Comparison of ENCODE assay signal across 18 cellular contexts in the genomic region with DNA sequence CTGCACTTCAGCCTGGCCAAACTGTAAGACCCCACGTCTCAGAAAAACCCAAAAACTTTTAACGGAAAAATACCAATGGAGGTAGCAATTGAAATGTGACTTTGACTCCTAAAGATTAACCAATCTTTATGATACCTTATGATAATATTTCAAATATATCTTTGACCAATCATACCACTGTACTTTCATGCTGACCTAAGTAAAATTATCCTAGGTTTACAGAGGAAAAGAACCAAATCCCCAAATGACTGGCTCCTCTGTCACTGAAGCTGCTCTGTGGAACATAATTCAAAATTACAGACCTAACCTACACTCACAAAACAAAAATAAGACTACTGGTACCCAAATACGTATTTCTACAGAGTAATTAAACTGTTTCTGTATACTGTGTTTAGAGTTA. TPM values are rescaled to one million over a fixed set of nuclear protein-coding genes. Genes with fewer than 3 reads are reported as not detected.
DNase-seq lines count a peak whose midpoint lies in the region; ATAC-seq and TF ChIP-seq lines count a peak whose summit lies in the region.
"Had no signal": no experiment of that assay in that cellular context is flagged by ENCODE, and none has a peak within 500 bp of the region (broad histone marks: within the 10 kb centered on the region; RNA-seq: fewer than 3 reads in every experiment).

No MANE protein-coding gene starts in this region.

- H3K27me3 ChIP-seq in SK-N-SH (ENCODE audit: insufficient read depth) (no peaks in the 10 kb centered on the region), mesenchymal stem cell (ENCODE audit: control insufficient read depth in 1 of 2, insufficient read depth in 1 of 2, low read length in 2 of 2) (no peaks in the 10 kb centered on the region)
- H3K27me3 ChIP-seq in CD4-positive, alpha-beta T cell (ENCODE audit: control insufficient read depth, insufficient read depth, low read length): no peaks in the 10 kb centered on the region
- no peaks in the 10 kb centered on the region for H3K27me3 ChIP-seq in effector memory CD4-positive, alpha-beta T cell (replicated peaks; ENCODE audit: control insufficient read depth, insufficient read depth, low read length, poor library complexity, severe bottlenecking)
- H3K27me3 ChIP-seq: heart right ventricle, sigmoid colon, stomach, upper lobe of left lung had no signal

- no peaks in the 10 kb centered on the region for H3K79me1 ChIP-seq in mesenchymal stem cell (replicated peaks; ENCODE audit: low read length, poor library complexity, severe bottlenecking)

- peaks cover 41% of the 10 kb centered on the region for H3K4me1 Mint-ChIP-seq in CD4-positive, alpha-beta T cell (ENCODE audit: low read depth)
- H3K4me1 Mint-ChIP-seq in activated T-helper 1 cell treated with anti-CD3 and anti-CD28 coated beads, Interleukin-12 subunit alpha, Interleukin-12 subunit beta, Interleukin-2, Interleukin-4 antibody, amounts not matched to agents 30 ng/mL and 10 ng/mL and 1 ng/mL, durations not matched to agents 14 hours and 24 hours and 36 hours (ENCODE audit: low read depth): peaks cover 29% of the 10 kb centered on the region

- ATAC-seq in SK-N-SH treated with all-trans-retinoic acid at 6 μM for 48 hours (no peak), GM21723 (IDR thresholded peaks at IDR 0.05; ENCODE audit: unreplicated experiment) (no peak)
- no peak for ATAC-seq in CD4-positive, alpha-beta T cell (ENCODE audit: poor library complexity)
- ATAC-seq: Right ventricle myocardium inferior, T-cell had no signal

- H3K18ac ChIP-seq in mesenchymal stem cell (ENCODE audit: low read depth in 1 of 2, low read length in 2 of 2): no peak overlapping the region

- no peak overlapping the region for H2BK5ac ChIP-seq in mesenchymal stem cell (ENCODE audit: low read depth, low read length, poor library complexity, severe bottlenecking)

- H3K9me3 ChIP-seq in SK-N-SH (no peaks in the 10 kb centered on the region), mesenchymal stem cell (ENCODE audit: control insufficient read depth, low read length) (no peaks in the 10 kb centered on the region)
- H3K9me3 ChIP-seq in CD4-positive, alpha-beta T cell (ENCODE audit: control insufficient read depth, low read length): no peaks in the 10 kb centered on the region
- no peaks in the 10 kb centered on the region for H3K9me3 ChIP-seq in effector memory CD4-positive, alpha-beta T cell (ENCODE audit: control insufficient read depth, low read length)
- H3K9me3 ChIP-seq: heart right ventricle, sigmoid colon, stomach, upper lobe of left lung had no signal

- TF ChIP-seq RAD21 in SK-N-SH (IDR thresholded peaks at IDR 0.05; ENCODE audit: low read length): no peak

- H4K91ac ChIP-seq in mesenchymal stem cell (ENCODE audit: low read length): no peak overlapping the region

- peaks cover 83% of the 10 kb centered on the region for H4K20me1 ChIP-seq in SK-N-SH (ENCODE audit: insufficient read depth)

- H3K79me2 ChIP-seq in SK-N-SH (ENCODE audit: insufficient read depth): peaks cover 88% of the 10 kb centered on the region

- no peaks in the 10 kb centered on the region for H3K9me2 ChIP-seq in SK-N-SH

- H3K27ac ChIP-seq in SK-N-SH (ENCODE audit: low read depth in 2 of 2, low read length in 1 of 2) (peak overlapping the region; percentile 35 to 47; a peak in 2 of 4 replicates), mesenchymal stem cell (ENCODE audit: low read length, poor library complexity, severe bottlenecking) (peak overlapping the region; percentile 32)
- H3K27ac ChIP-seq in CD4-positive, alpha-beta T cell (ENCODE audit: low read depth, low read length): no peak overlapping the region
- H3K27ac ChIP-seq in effector memory CD4-positive, alpha-beta T cell (ENCODE audit: insufficient read depth, low read length, poor library complexity, severe bottlenecking): no peak overlapping the region
- H3K27ac ChIP-seq: 22Rv1, heart right ventricle, stomach, upper lobe of left lung had no signal

- WGBS in SK-N-SH (ENCODE audit: low lambda C conversion rate): 99% methylated on average over 3 of the region's 3 CpGs
- WGBS in mesenchymal stem cell: 100% methylated on average over 2 of the region's 3 CpGs

- TF ChIP-seq EP300 in SK-N-SH (IDR thresholded peaks at IDR 0.05; ENCODE audit: borderline replicate concordance in 1 of 2, low read depth in 1 of 2, low read length in 1 of 2): no peak

- H3K4me1 ChIP-seq in SK-N-SH (ENCODE audit: control insufficient read depth in 1 of 2, insufficient read depth in 2 of 2, low read depth in 1 of 2, low read length in 1 of 2): peaks cover 12 to 18% of the 10 kb centered on the region in 2 experiments; a peak in 3 of 4 replicates
- H3K4me1 ChIP-seq in mesenchymal stem cell (ENCODE audit: control insufficient read depth, insufficient read depth, low read depth, low read length): peaks cover 6% of the 10 kb centered on the region
- H3K4me1 ChIP-seq in effector memory CD4-positive, alpha-beta T cell (ENCODE audit: control insufficient read depth, insufficient read depth, low read length, poor library complexity, severe bottlenecking): no peaks in the 10 kb centered on the region

- H3K4me3 ChIP-seq in SK-N-SH (ENCODE audit: low read depth in 2 of 2, low read length in 1 of 2) (no peak overlapping the region), mesenchymal stem cell (ENCODE audit: insufficient read depth in 1 of 2, low read depth in 1 of 2, low read length in 2 of 2) (no peak overlapping the region)
- no peak overlapping the region for H3K4me3 ChIP-seq in effector memory CD4-positive, alpha-beta T cell (ENCODE audit: insufficient read depth, low read depth, low read length, poor library complexity, severe bottlenecking)
- H3K4me3 ChIP-seq: heart right ventricle, sigmoid colon, stomach, upper lobe of left lung had no signal

- no peak overlapping the region for H3K4ac ChIP-seq in mesenchymal stem cell (ENCODE audit: low read depth in 1 of 2, low read length in 2 of 2)

- H2BK15ac ChIP-seq in mesenchymal stem cell (ENCODE audit: low read depth, poor library complexity, severe bottlenecking): no peak overlapping the region

- H3K27ac Mint-ChIP-seq in CD4-positive, alpha-beta T cell: peak overlapping the region; percentile 45
- H3K27ac Mint-ChIP-seq in activated T-helper 1 cell treated with anti-CD3 and anti-CD28 coated beads, Interleukin-12 subunit alpha, Interleukin-12 subunit beta, Interleukin-2, Interleukin-4 antibody, amounts not matched to agents 30 ng/mL and 10 ng/mL and 1 ng/mL, durations not matched to agents 14 hours and 24 hours and 36 hours: peak overlapping the region; percentile 34

- no peak overlapping the region for H2AK5ac ChIP-seq in mesenchymal stem cell (ENCODE audit: low read length, severe bottlenecking)

- peaks cover 88% of the 10 kb centered on the region for H3F3A ChIP-seq in SK-N-SH (replicated peaks; ENCODE audit: insufficient read depth)

- no peak overlapping the region for H2BK120ac ChIP-seq in mesenchymal stem cell (ENCODE audit: low read depth, low read length)

- no peak for TF ChIP-seq CTCF in SK-N-SH (IDR thresholded peaks at IDR 0.05)
- no peak for TF ChIP-seq CTCF in CD4-positive, alpha-beta T cell (IDR thresholded peaks at IDR 0.05)

- POLR2A ChIA-PET in SK-N-SH (lab: Yijun Ruan, JAX): no interaction called here
- POLR2A ChIA-PET in CD4-positive, alpha-beta T cell (lab: Charles Lee): no interaction called here

- H3K9ac ChIP-seq in SK-N-SH: no peak overlapping the region; the same call in 1 of the 2 replicates
- no peak overlapping the region for H3K9ac ChIP-seq in mesenchymal stem cell (ENCODE audit: low read length)

- CTCF ChIA-PET in SK-N-SH (lab: Yijun Ruan, JAX): interaction anchor here (1.1 to 1.9 kb wide), 4 partner anchors 10 to 169 kb away, joined by 3 to 11 read pairs (median 5); no protein-coding TSS in a partner anchor
- CTCF ChIA-PET in CD4-positive, alpha-beta T cell (lab: Charles Lee): interaction anchor here (1.2 kb wide), 1 partner anchor 9 kb away, joined by 3 read pairs; no protein-coding TSS in a partner anchor

- H3K4me3 Mint-ChIP-seq in CD4-positive, alpha-beta T cell: no peak overlapping the region
- no peak overlapping the region for H3K4me3 Mint-ChIP-seq in activated T-helper 1 cell treated with anti-CD3 and anti-CD28 coated beads, Interleukin-12 subunit alpha, Interleukin-12 subunit beta, Interleukin-2, Interleukin-4 antibody, amounts not matched to agents 30 ng/mL and 10 ng/mL and 1 ng/mL, durations not matched to agents 14 hours and 24 hours and 36 hours
- H3K4me3 Mint-ChIP-seq: T-cell had no signal

- no peaks in the 10 kb centered on the region for H3K27me3 Mint-ChIP-seq in CD4-positive, alpha-beta T cell
- H3K27me3 Mint-ChIP-seq in activated T-helper 1 cell treated with anti-CD3 and anti-CD28 coated beads, Interleukin-12 subunit alpha, Interleukin-12 subunit beta, Interleukin-2, Interleukin-4 antibody, amounts not matched to agents 30 ng/mL and 10 ng/mL and 1 ng/mL, durations not matched to agents 14 hours and 24 hours and 36 hours (ENCODE audit: insufficient read depth): no peaks in the 10 kb centered on the region
- H3K27me3 Mint-ChIP-seq: T-cell had no signal

- H3K4me2 ChIP-seq in SK-N-SH: no peak overlapping the region
- no peak overlapping the region for H3K4me2 ChIP-seq in mesenchymal stem cell (ENCODE audit: low read length, poor library complexity, severe bottlenecking)

- H4K8ac ChIP-seq in mesenchymal stem cell (ENCODE audit: low read length): no peak overlapping the region

- H3K23ac ChIP-seq in mesenchymal stem cell (ENCODE audit: low read length in 2 of 2): no peak overlapping the region

- no peak overlapping the region for H2BK12ac ChIP-seq in mesenchymal stem cell (ENCODE audit: low read length in 2 of 2)

- no peak overlapping the region for H2AFZ ChIP-seq in SK-N-SH (ENCODE audit: low read depth)
- H2AFZ ChIP-seq in mesenchymal stem cell (ENCODE audit: low read depth, low read length): no peak overlapping the region

- no peaks in the 10 kb centered on the region for H3K9me3 Mint-ChIP-seq in CD4-positive, alpha-beta T cell
- no peaks in the 10 kb centered on the region for H3K9me3 Mint-ChIP-seq in activated T-helper 1 cell treated with anti-CD3 and anti-CD28 coated beads, Interleukin-12 subunit alpha, Interleukin-12 subunit beta, Interleukin-2, Interleukin-4 antibody, amounts not matched to agents 30 ng/mL and 10 ng/mL and 1 ng/mL, durations not matched to agents 14 hours and 24 hours and 36 hours
- H3K9me3 Mint-ChIP-seq: T-cell had no signal

- peaks cover 87% of the 10 kb centered on the region for H3K36me3 Mint-ChIP-seq in CD4-positive, alpha-beta T cell (ENCODE audit: low read depth)
- peaks cover 46% of the 10 kb centered on the region for H3K36me3 Mint-ChIP-seq in activated T-helper 1 cell treated with anti-CD3 and anti-CD28 coated beads, Interleukin-12 subunit alpha, Interleukin-12 subunit beta, Interleukin-2, Interleukin-4 antibody, amounts not matched to agents 30 ng/mL and 10 ng/mL and 1 ng/mL, durations not matched to agents 14 hours and 24 hours and 36 hours (ENCODE audit: low read depth)

- intact Hi-C loops in CD4-positive, alpha-beta T cell (cut with DNase I, micrococcal nuclease): no loop called here
- intact Hi-C loops in activated T-helper 1 cell treated with anti-CD3 and anti-CD28 coated beads, Interleukin-12 subunit alpha, Interleukin-12 subunit beta, Interleukin-2, Interleukin-4 antibody, amounts not matched to agents 30 ng/mL and 10 ng/mL and 1 ng/mL, durations not matched to agents 14 hours and 24 hours and 36 hours (cut with micrococcal nuclease): no loop called here

- no peak overlapping the region for H3K14ac ChIP-seq in mesenchymal stem cell (ENCODE audit: low read length in 2 of 2)

- peaks cover 83 to 94% of the 10 kb centered on the region in 2 experiments for H3K36me3 ChIP-seq in SK-N-SH (replicated peaks in 1 of 2; ENCODE audit: control insufficient read depth in 1 of 2, insufficient read depth in 2 of 2, low read length in 1 of 2)
- peaks cover 19 to 88% of the 10 kb centered on the region in 2 experiments for H3K36me3 ChIP-seq in mesenchymal stem cell (ENCODE audit: control insufficient read depth in 1 of 2, insufficient read depth in 2 of 2, low read depth in 1 of 2, low read length in 2 of 2)
- H3K36me3 ChIP-seq in effector memory CD4-positive, alpha-beta T cell (ENCODE audit: control insufficient read depth, insufficient read depth, low read length): peaks cover 30% of the 10 kb centered on the region

- DNase-seq in SK-N-SH: no peak
- no peak for DNase-seq in CD4-positive, alpha-beta T cell
- DNase-seq in activated T-helper 1 cell treated with anti-CD3 and anti-CD28 coated beads, Interleukin-12 subunit alpha, Interleukin-12 subunit beta, Interleukin-2, Interleukin-4 antibody, amounts not matched to agents 30 ng/mL and 10 ng/mL and 1 ng/mL, durations not matched to agents 14 hours and 24 hours and 36 hours (ENCODE audit: low spot score): no peak
- DNase-seq in mesenchymal stem cell: no peak
- no peak for DNase-seq in HPDE6-E6E7 (ENCODE audit: extremely low spot score)
- no peak for DNase-seq in effector memory CD4-positive, alpha-beta T cell
- DNase-seq: heart right ventricle, NCI-H1417, NCI-H526, sigmoid colon, stomach, T-cell, upper lobe of left lung had no signal

RNA-seq across cellular contexts. Expression of a gene that starts 7.7 kb away (rescaled TPM):
- polyA plus RNA-seq in SK-N-SH (2012; rRNA removed): 0.20 and 0.21 TPM in 2 replicates
- polyA plus RNA-seq in SK-N-SH (2012; cell fraction: cytosol; rRNA removed): 0.08 and 0.12 TPM in 2 replicates
- 0.54 and 0.77 TPM in 2 replicates for polyA plus RNA-seq in SK-N-SH (2012; cell fraction: nucleus; rRNA removed)
- total RNA-seq in CD4-positive, alpha-beta T cell: not detected
- 0.34 TPM in 1 of 2 replicates, not detected in the other for total RNA-seq in activated T-helper 1 cell treated with anti-CD3 and anti-CD28 coated beads, Interleukin-12 subunit alpha, Interleukin-12 subunit beta, Interleukin-2, Interleukin-4 antibody, amounts not matched to agents 30 ng/mL and 10 ng/mL and 1 ng/mL, durations not matched to agents 14 hours and 24 hours and 36 hours
- polyA plus RNA-seq in mesenchymal stem cell (2013, experiment 1 of 2): 0.06 TPM
- polyA plus RNA-seq in mesenchymal stem cell (2013, experiment 2 of 2): 0.05 TPM
- total RNA-seq: Right ventricle myocardium inferior, stomach had no signal
- polyA plus RNA-seq: liver, stomach had no signal

RNA-seq across cellular contexts. Expression of a gene that starts 13.5 kb away (rescaled TPM):
- 401 and 491 TPM in 2 replicates for polyA plus RNA-seq in SK-N-SH (2012; rRNA removed)
- 795 and 1,236 TPM in 2 replicates for polyA plus RNA-seq in SK-N-SH (2012; cell fraction: cytosol; rRNA removed)
- 77.3 and 188 TPM in 2 replicates for polyA plus RNA-seq in SK-N-SH (2012; cell fraction: nucleus; rRNA removed)
- total RNA-seq in CD4-positive, alpha-beta T cell: 100 to 1,000 TPM; 152 to 155 TPM
- 404 and 419 TPM in 2 replicates for total RNA-seq in activated T-helper 1 cell treated with anti-CD3 and anti-CD28 coated beads, Interleukin-12 subunit alpha, Interleukin-12 subunit beta, Interleukin-2, Interleukin-4 antibody, amounts not matched to agents 30 ng/mL and 10 ng/mL and 1 ng/mL, durations not matched to agents 14 hours and 24 hours and 36 hours
- 708 TPM for polyA plus RNA-seq in mesenchymal stem cell (2013, experiment 1 of 2)
- polyA plus RNA-seq in mesenchymal stem cell (2013, experiment 2 of 2): 761 TPM

Comparison
In these comparisons a context has a peak if more than half of its experiments do, and no peak if none do; other contexts are left out.
1. H3K27ac ChIP-seq: peak in SK-N-SH (2 of 2) and mesenchymal stem cell (single experiment); none in CD4-positive, alpha-beta T cell (single experiment) and effector memory CD4-positive, alpha-beta T cell (single experiment).